In the genomic region with DNA sequence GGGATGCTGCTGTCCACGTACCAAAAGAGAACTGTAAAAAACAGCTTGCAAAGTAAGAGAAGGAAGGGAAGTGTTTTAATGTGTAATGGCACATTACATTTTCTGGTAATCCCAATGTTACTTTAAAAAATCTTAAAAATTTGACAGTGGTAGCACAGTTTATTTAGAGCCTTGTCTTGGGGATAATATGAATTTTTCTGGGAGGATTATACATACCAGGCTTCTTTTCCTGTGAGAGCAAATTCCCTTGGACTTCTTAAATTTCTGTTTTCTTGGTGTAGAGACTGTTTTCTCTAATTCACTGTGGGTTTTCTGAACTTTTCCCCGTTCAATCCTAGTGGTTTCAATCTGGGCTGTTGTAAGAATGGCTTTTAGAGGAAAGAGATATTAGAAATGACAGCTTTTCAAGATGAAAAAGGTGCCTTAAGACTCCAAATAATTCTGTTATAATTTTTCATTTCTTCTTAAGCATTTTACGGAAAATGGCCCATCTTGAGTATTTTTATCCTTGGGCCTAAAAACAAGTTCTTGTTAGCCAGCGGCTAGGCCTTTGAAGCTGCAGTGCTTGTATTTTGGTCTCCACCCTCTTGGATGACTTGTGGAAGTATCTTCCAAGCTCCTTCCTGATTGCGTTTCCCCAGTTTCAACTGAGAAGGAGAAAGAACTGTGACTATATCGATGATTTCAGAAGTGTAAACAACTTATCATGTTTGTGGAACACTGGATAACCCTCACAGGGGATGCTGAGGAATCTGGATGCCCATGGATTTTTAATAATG, we compare ENCODE assay signal across 1 cellular context.
TF ChIP-seq lines count a peak whose summit lies in the region.

No MANE protein-coding gene starts in this region.

TF ChIP-seq in IMR-90, 13 proteins besides CTCF, POLR2A, EP300 and RAD21:
- no peak for TF ChIP-seq MAFK (IDR thresholded peaks at IDR 0.05; ENCODE audit: low read depth, low read length)
- TF ChIP-seq MAZ (IDR thresholded peaks at IDR 0.05; ENCODE audit: borderline replicate concordance, low read depth, low read length) = no peak
- TF ChIP-seq SMC3 (IDR thresholded peaks at IDR 0.05; ENCODE audit: low read depth, low read length) = no peak
- TF ChIP-seq, protein P1, sequence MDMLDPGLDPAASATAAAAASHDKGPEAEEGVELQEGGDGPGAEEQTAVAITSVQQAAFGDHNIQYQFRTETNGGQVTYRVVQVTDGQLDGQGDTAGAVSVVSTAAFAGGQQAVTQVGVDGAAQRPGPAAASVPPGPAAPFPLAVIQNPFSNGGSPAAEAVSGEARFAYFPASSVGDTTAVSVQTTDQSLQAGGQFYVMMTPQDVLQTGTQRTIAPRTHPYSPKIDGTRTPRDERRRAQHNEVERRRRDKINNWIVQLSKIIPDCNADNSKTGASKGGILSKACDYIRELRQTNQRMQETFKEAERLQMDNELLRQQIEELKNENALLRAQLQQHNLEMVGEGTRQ (IDR thresholded peaks at IDR 0.05; ENCODE audit: low read depth, low read length) = no peak
- no peak for TF ChIP-seq RCOR1 (IDR thresholded peaks at IDR 0.05; ENCODE audit: insufficient replicate concordance, low read length)
- no peak for TF ChIP-seq CEBPB (IDR thresholded peaks at IDR 0.05; ENCODE audit: low read depth, low read length)
- TF ChIP-seq, protein P2, sequence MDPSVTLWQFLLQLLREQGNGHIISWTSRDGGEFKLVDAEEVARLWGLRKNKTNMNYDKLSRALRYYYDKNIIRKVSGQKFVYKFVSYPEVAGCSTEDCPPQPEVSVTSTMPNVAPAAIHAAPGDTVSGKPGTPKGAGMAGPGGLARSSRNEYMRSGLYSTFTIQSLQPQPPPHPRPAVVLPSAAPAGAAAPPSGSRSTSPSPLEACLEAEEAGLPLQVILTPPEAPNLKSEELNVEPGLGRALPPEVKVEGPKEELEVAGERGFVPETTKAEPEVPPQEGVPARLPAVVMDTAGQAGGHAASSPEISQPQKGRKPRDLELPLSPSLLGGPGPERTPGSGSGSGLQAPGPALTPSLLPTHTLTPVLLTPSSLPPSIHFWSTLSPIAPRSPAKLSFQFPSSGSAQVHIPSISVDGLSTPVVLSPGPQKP (IDR thresholded peaks at IDR 0.05; ENCODE audit: borderline replicate concordance, low read depth, low read length) = no peak
- TF ChIP-seq MXI1 (IDR thresholded peaks at IDR 0.05; ENCODE audit: borderline replicate concordance, low read depth, low read length) = no peak
- no peak for TF ChIP-seq BHLHE40 (IDR thresholded peaks at IDR 0.05; ENCODE audit: low read depth, low read length)
- TF ChIP-seq CHD1 (IDR thresholded peaks at IDR 0.05; ENCODE audit: low read depth, low read length) = no peak
- no peak for TF ChIP-seq NFE2L2 (IDR thresholded peaks at IDR 0.05; ENCODE audit: low read depth, low read length)
- TF ChIP-seq RFX5 (IDR thresholded peaks at IDR 0.05; ENCODE audit: low read depth, low read length) = no peak
- TF ChIP-seq FOS (IDR thresholded peaks at IDR 0.05; ENCODE audit: low read depth, low read length) = no peak
